ENCODE assay signal across 8 cellular contexts in genomic region chr5:111512026-111512405, GRCh38. TPM values are rescaled to one million over a fixed set of nuclear protein-coding genes. Genes with fewer than 3 reads are reported as not detected.
DNase-seq lines count a peak whose midpoint lies in the region; ATAC-seq and TF ChIP-seq lines count a peak whose summit lies in the region.

No MANE protein-coding gene starts in this region.

- no peaks in the 10 kb centered on the region for H3K9me3 ChIP-seq in OCI-LY1 (ENCODE audit: low read length)
- H3K9me3 ChIP-seq in ectodermal cell (ENCODE audit: control insufficient read depth, low read length) = no peaks in the 10 kb centered on the region
- no peaks in the 10 kb centered on the region for H3K9me3 ChIP-seq in mucosa of descending colon

- H3K4me3 ChIP-seq in OCI-LY1 (ENCODE audit: low read depth, low read length, poor library complexity, severe bottlenecking) (peak overlapping the region; percentile 75), ectodermal cell (ENCODE audit: insufficient read depth, low read depth, low read length) (peak overlapping the region; percentile 90), mucosa of descending colon (peak overlapping the region; percentile 52)

- peaks cover 2% of the 10 kb centered on the region; the same call in 1 of the 2 replicates for H4K20me1 ChIP-seq in OCI-LY1 (ENCODE audit: insufficient read depth, low read length)

- intact Hi-C loops in mucosa of descending colon (cut with DNase I, micrococcal nuclease) = no loop called here

- ATAC-seq in HG02588 (IDR thresholded peaks at IDR 0.05; ENCODE audit: unreplicated experiment) (peak; percentile 25), mucosa of descending colon (peak; percentile 39), HG03139 (IDR thresholded peaks at IDR 0.05; ENCODE audit: unreplicated experiment) (no peak), GM21360 (IDR thresholded peaks at IDR 0.05; ENCODE audit: unreplicated experiment) (no peak)

- peaks cover 46% of the 10 kb centered on the region for H3K79me2 ChIP-seq in OCI-LY1 (ENCODE audit: insufficient read depth, low read length)

- H3K9me2 ChIP-seq in OCI-LY1 (ENCODE audit: low read depth, low read length) = no peaks in the 10 kb centered on the region

- TF ChIP-seq CTCF in OCI-LY1 (IDR thresholded peaks at IDR 0.05; ENCODE audit: low read length) (no peak), mucosa of descending colon (IDR thresholded peaks at IDR 0.05) (no peak)

- H3K4me2 ChIP-seq in OCI-LY1 (ENCODE audit: low read length) = peak overlapping the region; percentile 78

- H3K27me3 ChIP-seq in OCI-LY1 (ENCODE audit: insufficient read depth, low read length) (no peaks in the 10 kb centered on the region), ectodermal cell (ENCODE audit: control insufficient read depth, insufficient read depth, low read length, poor library complexity, severe bottlenecking) (no peaks in the 10 kb centered on the region)

- H3K27ac ChIP-seq in OCI-LY1 (ENCODE audit: low read depth, low read length, poor library complexity, severe bottlenecking) (peak overlapping the region; percentile 56), ectodermal cell (ENCODE audit: insufficient read depth, low read depth, low read length, poor library complexity, severe bottlenecking) (peak overlapping the region; percentile 82)

- H3K9ac ChIP-seq in OCI-LY1 (ENCODE audit: low read length) = peak overlapping the region; percentile 86

- no peak overlapping the region for H2AFZ ChIP-seq in OCI-LY1 (ENCODE audit: low read length)

- no peaks in the 10 kb centered on the region for H3F3A ChIP-seq in OCI-LY1 (ENCODE audit: insufficient read depth, low read length)

- no peaks in the 10 kb centered on the region for H3K36me3 ChIP-seq in OCI-LY1 (ENCODE audit: insufficient read depth, low read length)
- no peaks in the 10 kb centered on the region for H3K36me3 ChIP-seq in ectodermal cell (ENCODE audit: control insufficient read depth, insufficient read depth, low read length)
- no peaks in the 10 kb centered on the region for H3K36me3 ChIP-seq in mucosa of descending colon (ENCODE audit: low read depth)

- H3K4me1 ChIP-seq in OCI-LY1 (ENCODE audit: insufficient read depth, low read length, severe bottlenecking) = peaks cover 36% of the 10 kb centered on the region
- H3K4me1 ChIP-seq in ectodermal cell (ENCODE audit: control insufficient read depth, insufficient read depth, low read length) = peaks cover 10% of the 10 kb centered on the region
- peaks cover 25% of the 10 kb centered on the region for H3K4me1 ChIP-seq in mucosa of descending colon (ENCODE audit: low read depth)

- peak; percentile 23 for DNase-seq in DMS153 treated with DMSO at 0.1 percent for 48 hours (lab: John Stamatoyannopoulos, UW; ENCODE audit: unreplicated experiment)
- no peak for DNase-seq in DMS153 (lab: John Stamatoyannopoulos, UW)
- DNase-seq in mucosa of descending colon = no peak

- WGBS in ectodermal cell, 2 experiments = 0% methylated on average over 25 of the region's 25 CpGs

RNA-seq across cellular contexts. Expression of gene STARD4, which starts 0.3 kb away (rescaled TPM):
- polyA plus RNA-seq in ectodermal cell (2013, experiment 1 of 4) = 52.6 TPM
- 38.8 TPM for polyA plus RNA-seq in ectodermal cell (2013, experiment 2 of 4)
- 28.1 TPM for polyA plus RNA-seq in ectodermal cell (2013, experiment 3 of 4)
- polyA plus RNA-seq in ectodermal cell (2013, experiment 4 of 4) = 30.1 TPM
- 10 to 100 TPM; 18.8 to 37.5 (median 36.0) TPM for total RNA-seq in mucosa of descending colon

Comparison
In these comparisons a context has a peak if more than half of its experiments do, and no peak if none do; other contexts are left out.
1. ATAC-seq: peak in HG02588 (single experiment) and mucosa of descending colon (single experiment); none in HG03139 (single experiment) and GM21360 (single experiment).
2. Peak in every context shown above with its lines, with median percentiles within 50 percentile points of each other: H3K4me3 ChIP-seq.